ENCODE assay signal across 9 cellular contexts in genomic region chr12:24226745-24227350, GRCh38.
DNase-seq lines count a peak whose midpoint lies in the region; ATAC-seq and TF ChIP-seq lines count a peak whose summit lies in the region.
"Had no signal": no experiment of that assay in that cellular context is flagged by ENCODE, and none has a peak within 500 bp of the region (broad histone marks: within the 10 kb centered on the region; RNA-seq: fewer than 3 reads in every experiment).

No MANE protein-coding gene starts in this region.

- ATAC-seq in Right ventricle myocardium inferior = no peak
- no peak for ATAC-seq in GM18517 (IDR thresholded peaks at IDR 0.05; ENCODE audit: unreplicated experiment)

- no peak overlapping the region for H3K4me3 ChIP-seq in right atrium auricular region
- no peak overlapping the region for H3K4me3 ChIP-seq in BE2C (ENCODE audit: low read depth, low read length)

- H3K27me3 ChIP-seq in right atrium auricular region (no peaks in the 10 kb centered on the region), BE2C (no peaks in the 10 kb centered on the region)

- H3K4me1 ChIP-seq in right atrium auricular region (peaks cover 0 to 4% of the 10 kb centered on the region in 2 donors), BE2C (no peaks in the 10 kb centered on the region)

- intact Hi-C loops in Right ventricle myocardium inferior (cut with DNase I) = no loop called here

- H3K27ac ChIP-seq in right atrium auricular region = no peak overlapping the region

- H3K36me3 ChIP-seq in right atrium auricular region (no peaks in the 10 kb centered on the region), BE2C (no peaks in the 10 kb centered on the region)

- in situ Hi-C loops in GM13976 (cut with MboI; ENCODE audit: low sequenced_read_pairs, unreplicated experiment) = no loop called here

- DNase-seq in right atrium auricular region (ENCODE audit: low spot score) (peak; percentile 63), Right ventricle myocardium inferior (ENCODE audit: missing footprints) (no peak), astrocyte of the hippocampus (ENCODE audit: low read depth, low spot score) (peak; percentile 93), islet precursor cell (peak; percentile 91), SK-N-DZ (ENCODE audit: low spot score) (no peak), GM13976 (ENCODE audit: low spot score) (no peak), BE2C (no peak)
- DNase-seq: NCI-H774 had no signal

- H3K9me3 ChIP-seq in right atrium auricular region (no peaks in the 10 kb centered on the region), BE2C (no peaks in the 10 kb centered on the region)

- no peak for TF ChIP-seq CTCF in right atrium auricular region (IDR thresholded peaks at IDR 0.05)
- TF ChIP-seq CTCF in GM13976 (IDR thresholded peaks at IDR 0.05; ENCODE audit: borderline replicate concordance, control extremely low read depth, extremely low read depth, insufficient read depth, missing control alignments) = no peak
- no peak for TF ChIP-seq CTCF in BE2C (IDR thresholded peaks at IDR 0.05; ENCODE audit: low read depth, low read length)

Comparison
In these comparisons a context has a peak if more than half of its experiments do, and no peak if none do; other contexts are left out.
1. DNase-seq: peak in right atrium auricular region (single experiment), astrocyte of the hippocampus (single experiment) and islet precursor cell (single experiment); none in Right ventricle myocardium inferior (single experiment), SK-N-DZ (single experiment), GM13976 (single experiment) and BE2C (single experiment).